8 cellular contexts compared by ENCODE assay signal in the genomic region with DNA sequence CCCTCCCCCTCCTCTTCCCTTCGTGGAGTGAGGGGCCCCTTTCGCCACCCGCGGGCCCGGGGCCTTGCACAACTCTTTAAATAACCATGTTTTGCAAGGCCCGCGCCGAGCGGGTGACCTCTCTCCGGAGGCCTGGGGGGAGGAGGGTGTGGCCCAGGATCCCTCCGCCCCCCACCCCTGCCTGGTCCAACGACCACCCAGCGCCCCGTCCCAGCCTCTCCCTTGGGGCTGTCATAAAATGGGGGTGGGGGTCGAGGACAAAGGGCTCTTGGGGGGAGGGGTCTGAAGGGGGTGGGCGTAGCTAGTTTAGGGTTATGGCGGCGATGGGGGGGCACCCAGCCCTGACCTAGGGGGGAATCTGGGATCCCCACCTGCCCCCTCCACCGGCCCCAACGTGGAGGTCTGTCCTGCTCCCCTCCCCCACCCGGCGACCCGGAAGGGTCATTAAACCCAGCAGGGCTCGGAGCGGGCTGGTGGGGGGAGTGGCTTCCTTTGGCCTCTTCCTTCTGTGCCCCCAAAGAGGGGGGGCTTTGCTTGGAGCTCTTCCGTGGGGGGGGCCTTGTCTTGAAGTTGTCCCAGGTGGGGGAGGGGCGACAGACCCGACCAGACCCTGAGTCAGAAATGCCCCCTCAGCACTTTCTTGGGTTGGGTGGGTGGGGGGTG. TPM values are rescaled to one million over a fixed set of nuclear protein-coding genes. Genes with fewer than 3 reads are reported as not detected.
DNase-seq lines count a peak whose midpoint lies in the region; ATAC-seq and TF ChIP-seq lines count a peak whose summit lies in the region.

No MANE protein-coding gene starts in this region.

- peaks cover 49% of the 10 kb centered on the region for H3K79me2 ChIP-seq in OCI-LY3 (ENCODE audit: low read length)

- H3K36me3 Mint-ChIP-seq in neural crest cell (ENCODE audit: low read depth), result no peaks in the 10 kb centered on the region

- H3K4me1 ChIP-seq in OCI-LY3 (ENCODE audit: low read length), result peaks cover 26% of the 10 kb centered on the region

- no peak for DNase-seq in epithelial cell of proximal tubule (ENCODE audit: low read depth)
- peak; percentile 54 for DNase-seq in neural crest cell (ENCODE audit: low read depth, low spot score)
- DNase-seq in NCI-H2029 (lab: John Stamatoyannopoulos, UW), result no peak
- no peak for DNase-seq in activated naive CD4-positive, alpha-beta T cell treated with anti-CD3 and anti-CD28 coated beads, Interleukin-2, amount 50 U/mL, for 16 hours

- no peak overlapping the region for H3K27ac Mint-ChIP-seq in neural crest cell (ENCODE audit: unreplicated experiment)

- H3K27me3 ChIP-seq in OCI-LY3 (ENCODE audit: low read depth, low read length), result no peaks in the 10 kb centered on the region

- H4K20me1 ChIP-seq in OCI-LY3 (ENCODE audit: insufficient read depth, low read length), result peaks cover 33% of the 10 kb centered on the region

- no peaks in the 10 kb centered on the region for H3K9me3 Mint-ChIP-seq in neural crest cell

- peaks cover 9% of the 10 kb centered on the region for H3K27me3 Mint-ChIP-seq in neural crest cell (ENCODE audit: low read depth)

- peak overlapping the region; percentile 95 for H3K4me3 Mint-ChIP-seq in neural crest cell

- no peak overlapping the region for H2AFZ ChIP-seq in OCI-LY3 (ENCODE audit: low read depth, low read length)

- peak overlapping the region; percentile 83 for H3K4me2 ChIP-seq in OCI-LY3 (ENCODE audit: low read length)

- no peak for ATAC-seq in HG02870 (IDR thresholded peaks at IDR 0.05; ENCODE audit: unreplicated experiment)
- no peak for ATAC-seq in HG03139 (IDR thresholded peaks at IDR 0.05; ENCODE audit: unreplicated experiment)

- H3K4me1 Mint-ChIP-seq in neural crest cell, result peaks cover 4% of the 10 kb centered on the region

- no peaks in the 10 kb centered on the region for H3K9me3 ChIP-seq in OCI-LY3 (ENCODE audit: insufficient read depth, low read length)

- H3K4me3 ChIP-seq in GM12875 (ENCODE audit: low read depth, low read length) (peak overlapping the region; percentile 92), OCI-LY3 (ENCODE audit: low read length) (peak overlapping the region; percentile 85), epithelial cell of proximal tubule (ENCODE audit: low read depth, low read length) (peak overlapping the region; percentile 87)

- H3K9ac ChIP-seq in OCI-LY3 (ENCODE audit: low read length), result peak overlapping the region; percentile 99

- peak overlapping the region; percentile 50 for H3K27ac ChIP-seq in OCI-LY3 (ENCODE audit: low read length)

- no peak for TF ChIP-seq CTCF in GM12875 (IDR thresholded peaks at IDR 0.05; ENCODE audit: borderline replicate concordance, insufficient read depth, low read depth, low read length)
- no peak for TF ChIP-seq CTCF in OCI-LY3 (IDR thresholded peaks at IDR 0.05; ENCODE audit: low read depth, low read length)
- TF ChIP-seq CTCF in epithelial cell of proximal tubule (conservative IDR thresholded peaks at IDR 0.05; ENCODE audit: low read depth, low read length), result no peak
- TF ChIP-seq CTCF in neural crest cell (conservative IDR thresholded peaks at IDR 0.05), result no peak

- peaks cover 35% of the 10 kb centered on the region for H3K36me3 ChIP-seq in OCI-LY3 (replicated peaks; ENCODE audit: low read depth, low read length)

RNA-seq across cellular contexts. Expression of a gene that starts 1.3 kb away (rescaled TPM):
- total RNA-seq in epithelial cell of proximal tubule, result 26.6 and 37.0 TPM in 2 replicates
- total RNA-seq in neural crest cell, result 48.4 and 58.9 TPM in 2 replicates

RNA-seq across cellular contexts. Expression of a gene that starts 10.0 kb away (rescaled TPM):
- total RNA-seq in epithelial cell of proximal tubule (0.72 and 0.92 TPM in 2 replicates), neural crest cell (2.2 and 2.4 TPM in 2 replicates)

RNA-seq across cellular contexts. Expression of a gene that starts 14.2 kb away (rescaled TPM):
- 49.8 and 60.0 TPM in 2 replicates for total RNA-seq in epithelial cell of proximal tubule
- 47.7 and 50.9 TPM in 2 replicates for total RNA-seq in neural crest cell

RNA-seq across cellular contexts. Expression of a gene that starts 33.9 kb away (rescaled TPM):
- total RNA-seq in epithelial cell of proximal tubule (not detected in 2 replicates), neural crest cell (not detected in 2 replicates)

RNA-seq across cellular contexts. Expression of a gene that starts 34.2 kb away (rescaled TPM):
- total RNA-seq in epithelial cell of proximal tubule, result 53.5 and 57.4 TPM in 2 replicates
- 73.9 and 77.7 TPM in 2 replicates for total RNA-seq in neural crest cell
